ENCODE assay signal across 21 cellular contexts in genomic region chr3:143224731-143225130, GRCh38.
"Had no signal": no experiment of that assay in that cellular context is flagged by ENCODE, and none has a peak within 500 bp of the region (broad histone marks: within the 10 kb centered on the region; RNA-seq: fewer than 3 reads in every experiment).

No MANE protein-coding gene starts in this region.

- H3K27ac Mint-ChIP-seq: activated CD4-positive, alpha-beta T cell treated with anti-CD3 and anti-CD28 coated beads for 36 hours; activated naive CD4-positive, alpha-beta T cell treated with anti-CD3 and anti-CD28 coated beads, Interleukin-2, amount 10 ng/mL, durations not matched to agents 7 days and 5 days; memory B cell; stimulated activated naive CD8-positive, alpha-beta T cell treated with anti-CD3 and anti-CD28 coated beads, Interleukin-15, Interleukin-2, amounts not matched to agents 100 ng/mL and 50 ng/mL, for 24 hours had no signal

- H3K4me3 Mint-ChIP-seq: activated CD4-positive, alpha-beta T cell treated with anti-CD3 and anti-CD28 coated beads for 36 hours; activated naive CD4-positive, alpha-beta T cell treated with anti-CD3 and anti-CD28 coated beads, Interleukin-2, amount 10 ng/mL, durations not matched to agents 7 days and 5 days; memory B cell; natural killer cell treated with Interleukin-12 subunit alpha and Interleukin-12 subunit beta and Interleukin-15 and Interleukin-18, amount 100 ng/mL, for 72 hours; stimulated activated naive CD8-positive, alpha-beta T cell treated with anti-CD3 and anti-CD28 coated beads, Interleukin-15, Interleukin-2, amounts not matched to agents 100 ng/mL and 50 ng/mL, for 24 hours; WTC11 had no signal

- H3K27me3 ChIP-seq: esophagus muscularis mucosa, gastrocnemius medialis, right atrium auricular region, tibial nerve had no signal

- H3K27me3 Mint-ChIP-seq: activated CD4-positive, alpha-beta T cell treated with anti-CD3 and anti-CD28 coated beads for 36 hours; activated naive CD4-positive, alpha-beta T cell treated with anti-CD3 and anti-CD28 coated beads, Interleukin-2, amount 10 ng/mL, durations not matched to agents 7 days and 5 days; memory B cell; natural killer cell treated with Interleukin-12 subunit alpha and Interleukin-12 subunit beta and Interleukin-15 and Interleukin-18, amount 100 ng/mL, for 72 hours; stimulated activated naive CD8-positive, alpha-beta T cell treated with anti-CD3 and anti-CD28 coated beads, Interleukin-15, Interleukin-2, amounts not matched to agents 100 ng/mL and 50 ng/mL, for 24 hours had no signal

- H3K4me1 ChIP-seq: esophagus muscularis mucosa, gastrocnemius medialis, prostate gland, right atrium auricular region, tibial nerve had no signal

- DNase-seq: activated CD4-positive, alpha-beta T cell treated with anti-CD3 and anti-CD28 coated beads for 36 hours; activated CD4-positive, alpha-beta T cell treated with anti-CD3 and anti-CD28 coated beads, Interleukin-2, amount 50 U/mL, for 48 hours; activated effector memory CD4-positive, alpha-beta T cell treated with Interleukin-2 at 50 U/mL for 16 hours; activated naive CD4-positive, alpha-beta T cell treated with anti-CD3 and anti-CD28 coated beads, Interleukin-2, amount 10 ng/mL, durations not matched to agents 7 days and 5 days; activated T-cell treated with anti-CD3 and anti-CD28 coated beads, Interleukin-2, amount 50 U/mL, for 48 hours; cerebellar nuclear complex; gastrocnemius medialis; head of caudate nucleus; hypothalamus; stimulated activated CD4-positive, alpha-beta T cell treated with anti-CD3 and anti-CD28 coated beads, Interleukin-4, amount 100 ng/mL, for 4 hours; substantia nigra; T-helper 9 cell had no signal

- H3K4me3 ChIP-seq: coronary artery, esophagus muscularis mucosa, gastrocnemius medialis, prostate gland, right atrium auricular region, tibial nerve had no signal

- H3K4me1 Mint-ChIP-seq: activated CD4-positive, alpha-beta T cell treated with anti-CD3 and anti-CD28 coated beads for 36 hours; activated naive CD4-positive, alpha-beta T cell treated with anti-CD3 and anti-CD28 coated beads, Interleukin-2, amount 10 ng/mL, durations not matched to agents 7 days and 5 days; WTC11 had no signal

- H3K9me3 Mint-ChIP-seq: activated naive CD4-positive, alpha-beta T cell treated with anti-CD3 and anti-CD28 coated beads, Interleukin-2, amount 10 ng/mL, durations not matched to agents 7 days and 5 days; memory B cell; natural killer cell treated with Interleukin-12 subunit alpha and Interleukin-12 subunit beta and Interleukin-15 and Interleukin-18, amount 100 ng/mL, for 72 hours; stimulated activated naive CD8-positive, alpha-beta T cell treated with anti-CD3 and anti-CD28 coated beads, Interleukin-15, Interleukin-2, amounts not matched to agents 100 ng/mL and 50 ng/mL, for 24 hours; WTC11 had no signal

- H3K9me3 ChIP-seq: esophagus muscularis mucosa, gastrocnemius medialis, prostate gland, right atrium auricular region, tibial nerve had no signal

- H3K27ac ChIP-seq: coronary artery, esophagus muscularis mucosa, gastrocnemius medialis, prostate gland, right atrium auricular region, tibial nerve had no signal

- H3K36me3 ChIP-seq: esophagus muscularis mucosa, gastrocnemius medialis, prostate gland, right atrium auricular region, tibial nerve had no signal

- H3K36me3 Mint-ChIP-seq: activated naive CD4-positive, alpha-beta T cell treated with anti-CD3 and anti-CD28 coated beads, Interleukin-2, amount 10 ng/mL, durations not matched to agents 7 days and 5 days; memory B cell; natural killer cell treated with Interleukin-12 subunit alpha and Interleukin-12 subunit beta and Interleukin-15 and Interleukin-18, amount 100 ng/mL, for 72 hours; WTC11 had no signal

- ATAC-seq: activated CD4-positive, alpha-beta T cell treated with anti-CD3 and anti-CD28 coated beads for 36 hours; gastrocnemius medialis; natural killer cell treated with Interleukin-12 subunit alpha and Interleukin-12 subunit beta and Interleukin-15 and Interleukin-18, amount 100 ng/mL, for 72 hours; WTC11 had no signal
